In genomic region chr11:71962428-71963038, GRCh38 we compare ENCODE assay signal across 8 cellular contexts. TPM values are rescaled to one million over a fixed set of nuclear protein-coding genes. Genes with fewer than 3 reads are reported as not detected.
DNase-seq lines count a peak whose midpoint lies in the region; ATAC-seq and TF ChIP-seq lines count a peak whose summit lies in the region.

No MANE protein-coding gene starts in this region.

- H3K9me3 ChIP-seq in ascending aorta = no peaks in the 10 kb centered on the region
- H3K9me3 ChIP-seq in CD4-positive, alpha-beta memory T cell (ENCODE audit: control insufficient read depth in 1 of 2, low read length in 2 of 2) = no peaks in the 10 kb centered on the region

- no peaks in the 10 kb centered on the region for H3K4me1 Mint-ChIP-seq in type B pancreatic cell (ENCODE audit: unreplicated experiment)
- H3K4me1 Mint-ChIP-seq in CD4-positive, alpha-beta memory T cell = peaks cover 0 to 7% (median 1%) of the 10 kb centered on the region in 4 donors

- POLR2A ChIA-PET in CD4-positive, alpha-beta memory T cell (lab: Charles Lee; ENCODE audit: partially characterized antibody) = no interaction called here

- no peak for DNase-seq in ascending aorta (ENCODE audit: low spot score in 2 of 2)
- peak; percentile 4 for DNase-seq in skeletal muscle cell (ENCODE audit: low read depth)
- no peak for DNase-seq in type B pancreatic cell (ENCODE audit: extremely low spot score, unreplicated experiment)
- no peak for DNase-seq in mucosa of gallbladder (ENCODE audit: low spot score)
- DNase-seq in CD4-positive, alpha-beta memory T cell = no peak

- no peak for TF ChIP-seq CTCF in ascending aorta (IDR thresholded peaks at IDR 0.05)
- TF ChIP-seq CTCF in type B pancreatic cell (conservative IDR thresholded peaks at IDR 0.05) = no peak

- intact Hi-C loops in ascending aorta (cut with DNase I) = no loop called here
- intact Hi-C loops in CD4-positive, alpha-beta memory T cell (cut with micrococcal nuclease) = no loop called here

- peaks cover 21 to 28% of the 10 kb centered on the region in 2 donors for H3K36me3 ChIP-seq in ascending aorta
- peaks cover 14% of the 10 kb centered on the region for H3K36me3 ChIP-seq in CD4-positive, alpha-beta memory T cell (ENCODE audit: insufficient read depth, low read length)

- H3K27ac ChIP-seq in ascending aorta = peak overlapping the region; percentile 4 to 24
- no peak overlapping the region for H3K27ac ChIP-seq in CD4-positive, alpha-beta memory T cell (ENCODE audit: low read depth, low read length)

- H3K9me3 Mint-ChIP-seq in type B pancreatic cell = no peaks in the 10 kb centered on the region
- H3K9me3 Mint-ChIP-seq in CD4-positive, alpha-beta memory T cell = peaks cover 0 to 5% (median 0%) of the 10 kb centered on the region in 8 donors

- H3K36me3 Mint-ChIP-seq in type B pancreatic cell = peaks cover 23% of the 10 kb centered on the region
- H3K36me3 Mint-ChIP-seq in CD4-positive, alpha-beta memory T cell = peaks cover 20 to 40% of the 10 kb centered on the region in 2 donors

- no peaks in the 10 kb centered on the region for H3K27me3 Mint-ChIP-seq in type B pancreatic cell
- H3K27me3 Mint-ChIP-seq in CD4-positive, alpha-beta memory T cell = no peaks in the 10 kb centered on the region

- no peak overlapping the region for H3K27ac Mint-ChIP-seq in type B pancreatic cell
- peak overlapping the region in 2 of 7 donors; percentile 65 to 77 for H3K27ac Mint-ChIP-seq in CD4-positive, alpha-beta memory T cell

- ATAC-seq in GM19025 (IDR thresholded peaks at IDR 0.05; ENCODE audit: low read depth, unreplicated experiment) = peak; percentile 58
- peak; percentile 77 for ATAC-seq in HG03342 (IDR thresholded peaks at IDR 0.05; ENCODE audit: unreplicated experiment)
- no peak for ATAC-seq in HG03439 (IDR thresholded peaks at IDR 0.05; ENCODE audit: unreplicated experiment)

- H3K4me3 ChIP-seq in ascending aorta (no peak overlapping the region), skeletal muscle cell (ENCODE audit: low read depth, low read length) (no peak overlapping the region)
- H3K4me3 ChIP-seq in CD4-positive, alpha-beta memory T cell (ENCODE audit: low read length in 2 of 2) = no peak overlapping the region

- no peaks in the 10 kb centered on the region for H3K27me3 ChIP-seq in ascending aorta
- no peaks in the 10 kb centered on the region for H3K27me3 ChIP-seq in CD4-positive, alpha-beta memory T cell (ENCODE audit: insufficient read depth, low read length)

- no peak overlapping the region for H3K4me3 Mint-ChIP-seq in type B pancreatic cell
- no peak overlapping the region for H3K4me3 Mint-ChIP-seq in CD4-positive, alpha-beta memory T cell

- CTCF ChIA-PET in CD4-positive, alpha-beta memory T cell (lab: Charles Lee; ENCODE audit: partially characterized antibody) = no interaction called here

- H3K4me1 ChIP-seq in ascending aorta = no peaks in the 10 kb centered on the region
- H3K4me1 ChIP-seq in CD4-positive, alpha-beta memory T cell (ENCODE audit: insufficient read depth, low read length) = no peaks in the 10 kb centered on the region

RNA-seq across cellular contexts. Expression of gene RNF121, which starts 33.7 kb away (rescaled TPM):
- 5.0 TPM for total RNA-seq in ascending aorta
- 44.3 and 49.7 TPM in 2 replicates for total RNA-seq in type B pancreatic cell (ENCODE audit: low replicate concordance)
- 38.7 TPM for total RNA-seq in mucosa of gallbladder
- 10 to 100 TPM; 28.0 to 33.0 TPM for total RNA-seq in CD4-positive, alpha-beta memory T cell
- 1 to 10 TPM; 7.5 to 8.2 TPM for polyA plus RNA-seq in CD4-positive, alpha-beta memory T cell

RNA-seq across cellular contexts. Expression of gene XNDC1N, which starts 34.1 kb away (rescaled TPM):
- total RNA-seq in ascending aorta (not detected), type B pancreatic cell (ENCODE audit: low replicate concordance) (9.7 and 15.6 TPM in 2 replicates), mucosa of gallbladder (11.6 TPM)
- total RNA-seq in CD4-positive, alpha-beta memory T cell = 10 to 100 TPM; 25.3 to 26.2 TPM
- 1 to 10 TPM; 4.3 to 4.6 TPM for polyA plus RNA-seq in CD4-positive, alpha-beta memory T cell

RNA-seq across cellular contexts. Expression of gene IL18BP, which starts 36.2 kb away (rescaled TPM):
- total RNA-seq in ascending aorta = 5.0 TPM
- 10.6 and 15.7 TPM in 2 replicates for total RNA-seq in type B pancreatic cell (ENCODE audit: low replicate concordance)
- 10.6 TPM for total RNA-seq in mucosa of gallbladder
- 10 to 100 TPM; 21.4 to 26.2 TPM for total RNA-seq in CD4-positive, alpha-beta memory T cell
- 10 to 100 TPM; 13.8 to 19.7 TPM for polyA plus RNA-seq in CD4-positive, alpha-beta memory T cell

Comparison
In these comparisons a context has a peak if more than half of its experiments do, and no peak if none do; other contexts are left out.
1. RNA of gene XNDC1N, which starts 34.1 kb away (total RNA-seq): 25.3 to 26.2 TPM in CD4-positive, alpha-beta memory T cell, 9.7 to 15.6 TPM in type B pancreatic cell and 11.6 TPM in mucosa of gallbladder (single experiment); not detected in ascending aorta (single experiment); every median in the first group is over 10 times any median in the second.